ENCODE assay signal across 14 cellular contexts in the genomic region with DNA sequence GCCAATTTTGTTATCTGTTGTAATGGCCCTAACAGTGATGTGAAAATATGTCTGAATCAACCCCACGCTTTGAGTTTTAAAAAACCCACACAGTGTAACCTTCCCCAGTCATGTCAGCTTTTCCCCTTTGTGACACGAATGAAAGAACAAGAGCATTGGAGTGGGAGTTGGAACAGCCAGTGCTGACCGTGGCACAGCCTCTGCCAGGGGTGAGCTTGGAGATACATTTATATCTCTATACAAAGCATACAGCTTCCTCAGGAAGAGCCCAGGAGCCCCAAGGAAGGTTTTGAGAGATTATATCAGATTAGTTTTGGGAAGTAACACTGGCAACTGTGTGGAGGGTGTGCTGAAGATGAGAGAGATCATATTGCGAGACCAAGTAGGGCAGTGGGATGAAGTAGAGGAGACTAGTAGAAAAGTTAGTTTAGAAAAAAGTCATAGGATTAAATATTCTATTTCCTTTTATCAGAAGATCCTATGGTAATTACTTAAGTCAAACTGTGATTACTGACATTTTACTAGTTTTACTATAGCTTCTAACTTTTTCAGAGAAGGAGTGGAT. TPM values are rescaled to one million over a fixed set of nuclear protein-coding genes. Genes with fewer than 3 reads are reported as not detected.
DNase-seq lines count a peak whose midpoint lies in the region; ATAC-seq, FAIRE-seq and TF ChIP-seq lines count a peak whose summit lies in the region.
"Had no signal": no experiment of that assay in that cellular context is flagged by ENCODE, and none has a peak within 500 bp of the region (broad histone marks: within the 10 kb centered on the region; RNA-seq: fewer than 3 reads in every experiment).

No MANE protein-coding gene starts in this region.

- peak; percentile 26 for DNase-seq in SKM-1 treated with dmso at 0.1 percent for 144 hours (lab: John Stamatoyannopoulos, UW; ENCODE audit: unreplicated experiment)
- no peak for DNase-seq in SKM-1 (lab: John Stamatoyannopoulos, UW; ENCODE audit: unreplicated experiment)
- DNase-seq in GM18507 (ENCODE audit: extremely low spot score, insufficient read length, low read depth): no peak
- DNase-seq in WTC11 (ENCODE audit: low spot score): no peak
- DNase-seq in neural crest cell (ENCODE audit: low read depth, low spot score): no peak
- no peak for DNase-seq in HTR-8/SVneo (ENCODE audit: insufficient read length, low spot score)
- no peak for DNase-seq in cortex of kidney (lab: John Stamatoyannopoulos, UW)
- DNase-seq: 8988T; CD8-positive, alpha-beta memory T cell; NCI-H524 treated with DMSO at 0.1 percent for 48 hours; sigmoid colon had no signal

- H3K4me1 Mint-ChIP-seq in WTC11: peaks cover 4% of the 10 kb centered on the region
- H3K4me1 Mint-ChIP-seq in neural crest cell: peaks cover 15% of the 10 kb centered on the region

- H3K4me3 Mint-ChIP-seq in WTC11: no peak overlapping the region
- no peak overlapping the region for H3K4me3 Mint-ChIP-seq in neural crest cell
- H3K4me3 Mint-ChIP-seq: CD8-positive, alpha-beta memory T cell had no signal

- TF ChIP-seq CTCF in WTC11 (IDR thresholded peaks at IDR 0.05) (no peak), neural crest cell (conservative IDR thresholded peaks at IDR 0.05) (no peak)

- peak; percentile 38 for FAIRE-seq in GM18507 (lab: Jason Lieb, UNC)
- no peak for FAIRE-seq in HTR-8/SVneo (lab: Jason Lieb, UNC)

- H3K36me3 Mint-ChIP-seq in WTC11: no peaks in the 10 kb centered on the region
- H3K36me3 Mint-ChIP-seq in neural crest cell (ENCODE audit: low read depth): peaks cover 6% of the 10 kb centered on the region

- no peaks in the 10 kb centered on the region for H3K27me3 Mint-ChIP-seq in WTC11 (ENCODE audit: low read depth)
- no peaks in the 10 kb centered on the region for H3K27me3 Mint-ChIP-seq in neural crest cell (ENCODE audit: low read depth)
- H3K27me3 Mint-ChIP-seq: CD8-positive, alpha-beta memory T cell; IgD-negative memory B cell had no signal

- H3K9me3 Mint-ChIP-seq in WTC11: no peaks in the 10 kb centered on the region
- H3K9me3 Mint-ChIP-seq in neural crest cell: no peaks in the 10 kb centered on the region
- H3K9me3 Mint-ChIP-seq: CD8-positive, alpha-beta memory T cell; IgD-negative memory B cell had no signal

- POLR2A ChIA-PET in WTC11 (lab: Charles Lee): no interaction called here

- CTCF ChIA-PET in WTC11 (lab: Charles Lee): no interaction called here

- ATAC-seq in WTC11 (no peak), GM19467 (IDR thresholded peaks at IDR 0.05; ENCODE audit: unreplicated experiment) (no peak)
- ATAC-seq: Panc1 had no signal

- H3K27ac Mint-ChIP-seq in WTC11 (peak overlapping the region; percentile 2; the same call in 1 of the 2 replicates), neural crest cell (ENCODE audit: unreplicated experiment) (peak overlapping the region; percentile 7)

TF ChIP-seq in WTC11, 78 proteins besides CTCF, POLR2A, EP300 and RAD21:
- TF ChIP-seq, protein P1, sequence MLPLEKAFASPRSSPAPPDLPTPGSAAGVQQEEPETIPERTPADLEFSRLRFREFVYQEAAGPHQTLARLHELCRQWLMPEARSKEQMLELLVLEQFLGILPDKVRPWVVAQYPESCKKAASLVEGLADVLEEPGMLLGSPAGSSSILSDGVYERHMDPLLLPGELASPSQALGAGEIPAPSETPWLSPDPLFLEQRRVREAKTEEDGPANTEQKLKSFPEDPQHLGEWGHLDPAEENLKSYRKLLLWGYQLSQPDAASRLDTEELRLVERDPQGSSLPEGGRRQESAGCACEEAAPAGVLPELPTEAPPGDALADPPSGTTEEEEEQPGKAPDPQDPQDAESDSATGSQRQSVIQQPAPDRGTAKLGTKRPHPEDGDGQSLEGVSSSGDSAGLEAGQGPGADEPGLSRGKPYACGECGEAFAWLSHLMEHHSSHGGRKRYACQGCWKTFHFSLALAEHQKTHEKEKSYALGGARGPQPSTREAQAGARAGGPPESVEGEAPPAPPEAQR (CRISPR knock-in tag; IDR thresholded peaks at IDR 0.05): no peak

RNA-seq across cellular contexts. Expression of a gene that starts 15.9 kb away (rescaled TPM):
- total RNA-seq in WTC11 (2021) (23.6 to 25.5 TPM (median 24.2 TPM) in 3 replicates), neural crest cell (21.7 and 23.5 TPM in 2 replicates)
